In genomic region chr5:23105021-23105420, GRCh38 we compare ENCODE assay signal across 10 cellular contexts.
"Had no signal": no experiment of that assay in that cellular context is flagged by ENCODE, and none has a peak within 500 bp of the region (broad histone marks: within the 10 kb centered on the region; RNA-seq: fewer than 3 reads in every experiment).

No MANE protein-coding gene starts in this region.

- H3K4me1 ChIP-seq: HAP-1 had no signal

- H3K9ac ChIP-seq: GM23248 had no signal

- H3K4me1 Mint-ChIP-seq: IgD-negative memory B cell had no signal

- H3K36me3 ChIP-seq: HAP-1 had no signal

- H3K27ac ChIP-seq: GM23248, HL-60 had no signal

- H3K9me3 ChIP-seq: HAP-1 had no signal

- H2AFZ ChIP-seq: GM23248 had no signal

- ATAC-seq: HCT116, HepG2 had no signal

- H3K4me3 Mint-ChIP-seq: HFFc6, IgD-negative memory B cell had no signal

- DNase-seq: GM23248, GOT3, H7, HFFc6, KBM-7 had no signal

- H3K27ac Mint-ChIP-seq: HFFc6, IgD-negative memory B cell had no signal

- FAIRE-seq: HepG2 had no signal

- H3K4me3 ChIP-seq: GM23248, HAP-1 had no signal

- H3K27me3 Mint-ChIP-seq: IgD-negative memory B cell had no signal
